In the genomic region with DNA sequence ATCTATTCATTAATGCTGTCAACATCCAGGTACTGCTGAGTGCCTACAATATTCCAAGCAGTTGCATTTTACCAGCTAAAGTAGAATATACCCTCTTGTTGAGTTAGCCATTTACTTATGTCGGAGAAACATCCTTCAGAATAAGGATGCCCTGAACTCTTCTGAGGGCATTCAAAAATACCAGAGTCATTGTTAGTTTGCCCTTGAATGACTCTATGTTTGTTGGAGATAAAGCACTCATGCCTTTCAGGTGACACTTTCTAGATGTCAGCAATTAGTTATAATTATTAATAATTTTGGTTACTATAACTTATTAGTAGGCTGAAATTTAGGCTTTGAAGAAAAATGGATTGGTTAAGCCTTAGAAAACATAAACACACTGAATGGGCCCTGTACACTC, we compare ENCODE assay signal across 7 cellular contexts.
"Had no signal": no experiment of that assay in that cellular context is flagged by ENCODE, and none has a peak within 500 bp of the region (broad histone marks: within the 10 kb centered on the region; RNA-seq: fewer than 3 reads in every experiment).

No MANE protein-coding gene starts in this region.

- H3K9me3 ChIP-seq: HAP-1 had no signal

- DNase-seq: GOT3, H7, KG1 had no signal

- H3K4me3 ChIP-seq: HAP-1 had no signal

- H3K27ac ChIP-seq: HL-60 had no signal

- H3K27ac Mint-ChIP-seq: IgD-negative memory B cell had no signal

- H3K36me3 Mint-ChIP-seq: IgD-negative memory B cell had no signal

- H3K9me3 Mint-ChIP-seq: IgD-negative memory B cell had no signal

- H3K4me3 Mint-ChIP-seq: IgD-negative memory B cell had no signal

- H3K36me3 ChIP-seq: HAP-1 had no signal

- H3K4me1 Mint-ChIP-seq: IgD-negative memory B cell had no signal

- ATAC-seq: HepG2 had no signal
